ENCODE assay signal across 10 cellular contexts in the genomic region with DNA sequence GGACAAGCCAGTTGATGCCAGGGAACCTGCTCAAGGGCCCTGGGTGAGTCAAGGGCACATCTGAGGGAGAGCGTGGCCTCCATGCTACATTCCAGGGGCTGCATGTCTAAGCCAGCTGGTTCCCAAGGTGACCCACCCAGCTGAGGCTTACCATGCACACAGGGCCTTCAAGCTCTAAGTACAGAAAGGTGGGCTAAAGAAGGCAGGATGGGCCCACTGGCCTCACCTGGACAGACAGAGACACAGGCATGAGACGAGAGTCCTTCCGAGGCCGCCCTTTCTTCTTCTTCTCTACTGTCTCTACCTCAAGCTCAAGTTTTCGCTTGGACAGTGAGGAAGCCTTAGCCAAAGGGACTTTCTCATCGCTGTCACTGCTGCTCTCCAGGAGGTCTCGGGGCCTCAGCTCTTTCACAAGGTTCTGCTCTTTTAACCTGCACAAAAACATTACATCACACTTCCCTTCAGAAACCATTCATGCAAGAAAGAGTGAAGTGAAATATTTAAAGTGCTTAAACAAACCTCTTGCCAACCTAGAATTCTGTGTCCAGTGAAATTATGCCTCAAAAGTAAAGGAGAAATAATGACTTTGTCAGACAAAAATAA.
DNase-seq lines count a peak whose midpoint lies in the region; ATAC-seq and FAIRE-seq lines count a peak whose summit lies in the region.
"Had no signal": no experiment of that assay in that cellular context is flagged by ENCODE, and none has a peak within 500 bp of the region (broad histone marks: within the 10 kb centered on the region; RNA-seq: fewer than 3 reads in every experiment).

No MANE protein-coding gene starts in this region.

- H3K36me3 Mint-ChIP-seq in effector memory CD8-positive, alpha-beta T cell (ENCODE audit: insufficient read depth): peaks cover 64% of the 10 kb centered on the region

- H3K27me3 Mint-ChIP-seq in effector memory CD8-positive, alpha-beta T cell: no peaks in the 10 kb centered on the region
- H3K27me3 Mint-ChIP-seq: activated naive CD8-positive, alpha-beta T cell treated with anti-CD3 and anti-CD28 coated beads, Interleukin-2, amount 10 ng/mL, durations not matched to agents 7 days and 5 days had no signal

- peaks cover 0 to 3% of the 10 kb centered on the region in 2 donors for H3K4me1 Mint-ChIP-seq in effector memory CD8-positive, alpha-beta T cell (ENCODE audit: low read depth in 2 of 2)
- H3K4me1 Mint-ChIP-seq: activated naive CD8-positive, alpha-beta T cell treated with anti-CD3 and anti-CD28 coated beads, Interleukin-2, amount 10 ng/mL, durations not matched to agents 7 days and 5 days had no signal

- H3K4me3 Mint-ChIP-seq in effector memory CD8-positive, alpha-beta T cell: no peak overlapping the region
- H3K4me3 Mint-ChIP-seq: activated naive CD8-positive, alpha-beta T cell treated with anti-CD3 and anti-CD28 coated beads, Interleukin-2, amount 10 ng/mL, durations not matched to agents 7 days and 5 days had no signal

- FAIRE-seq in frontal cortex (lab: Jason Lieb, UNC): no peak

- H3K9me3 Mint-ChIP-seq in effector memory CD8-positive, alpha-beta T cell: no peaks in the 10 kb centered on the region
- H3K9me3 Mint-ChIP-seq: activated naive CD8-positive, alpha-beta T cell treated with anti-CD3 and anti-CD28 coated beads, Interleukin-2, amount 10 ng/mL, durations not matched to agents 7 days and 5 days had no signal

- DNase-seq in DMS79 treated with DMSO at 0.1 percent for 48 hours (lab: John Stamatoyannopoulos, UW): peak; percentile 31
- no peak for DNase-seq in effector memory CD8-positive, alpha-beta T cell
- DNase-seq in frontal cortex (ENCODE audit: low spot score in 2 of 2): no peak
- no peak for DNase-seq in SW 1271 (lab: John Stamatoyannopoulos, UW)
- no peak for DNase-seq in NCI-H345 treated with DMSO at 0.1 percent for 48 hours (lab: John Stamatoyannopoulos, UW; ENCODE audit: unreplicated experiment)
- DNase-seq: activated naive CD8-positive, alpha-beta T cell treated with anti-CD3 and anti-CD28 coated beads, Interleukin-2, amount 10 ng/mL, durations not matched to agents 7 days and 5 days; posterior cingulate gyrus had no signal

- ATAC-seq in GM21360 (IDR thresholded peaks at IDR 0.05; ENCODE audit: unreplicated experiment): peak; percentile 84
- peak; percentile 84 for ATAC-seq in HG03354 (IDR thresholded peaks at IDR 0.05; ENCODE audit: poor library complexity, severe bottlenecking, unreplicated experiment)
- peak; percentile 52 for ATAC-seq in effector memory CD8-positive, alpha-beta T cell (replicated peaks)
- no peak for ATAC-seq in GM19328 (IDR thresholded peaks at IDR 0.05; ENCODE audit: unreplicated experiment)

- peak overlapping the region; percentile 11 to 22 for H3K27ac Mint-ChIP-seq in effector memory CD8-positive, alpha-beta T cell
- H3K27ac Mint-ChIP-seq: activated naive CD8-positive, alpha-beta T cell treated with anti-CD3 and anti-CD28 coated beads, Interleukin-2, amount 10 ng/mL, durations not matched to agents 7 days and 5 days had no signal
